1 cellular context compared by ENCODE assay signal in genomic region chr5:178307266-178308045, GRCh38.
TF ChIP-seq lines count a peak whose summit lies in the region.

No MANE protein-coding gene starts in this region.

TF ChIP-seq in H1, 55 proteins besides CTCF, POLR2A, EP300 and RAD21:
- TF ChIP-seq SIRT6 (IDR thresholded peaks at IDR 0.05; ENCODE audit: low read length): no peak
- TF ChIP-seq SRF (IDR thresholded peaks at IDR 0.05; ENCODE audit: low read depth, low read length): no peak
- no peak for TF ChIP-seq SP1 (IDR thresholded peaks at IDR 0.05; ENCODE audit: low read depth, low read length)
- no peak for TF ChIP-seq TCF12 (IDR thresholded peaks at IDR 0.05; ENCODE audit: low read depth, low read length)
- TF ChIP-seq HDAC6 (IDR thresholded peaks at IDR 0.05; ENCODE audit: low read depth, low read length): no peak
- no peak for TF ChIP-seq EGR1 (IDR thresholded peaks at IDR 0.05; ENCODE audit: borderline replicate concordance, low read depth, low read length)
- no peak for TF ChIP-seq NRF1 (IDR thresholded peaks at IDR 0.05; ENCODE audit: low read depth, low read length)
- TF ChIP-seq TAF1 (IDR thresholded peaks at IDR 0.05; ENCODE audit: low read depth, low read length): no peak
- no peak for TF ChIP-seq SIX5 (IDR thresholded peaks at IDR 0.05; ENCODE audit: low read depth, low read length)
- TF ChIP-seq E2F6 (IDR thresholded peaks at IDR 0.05): no peak
- TF ChIP-seq MAX (IDR thresholded peaks at IDR 0.05): no peak
- no peak for TF ChIP-seq PHF8 (conservative IDR thresholded peaks at IDR 0.05; ENCODE audit: low read depth, low read length)
- TF ChIP-seq BACH1 (IDR thresholded peaks at IDR 0.05; ENCODE audit: low read length): no peak
- no peak for TF ChIP-seq KDM1A (IDR thresholded peaks at IDR 0.05; ENCODE audit: borderline replicate concordance, low read length)
- TF ChIP-seq CEBPB (IDR thresholded peaks at IDR 0.05; ENCODE audit: low read depth, low read length): no peak
- TF ChIP-seq JUND (IDR thresholded peaks at IDR 0.05; ENCODE audit: low read length): no peak
- TF ChIP-seq SP2 (IDR thresholded peaks at IDR 0.05; ENCODE audit: low read length): no peak
TF ChIP-seq in H1: peak in this region for 0.
